In genomic region chr16:24975428-24975889, GRCh38 we compare ENCODE assay signal across 8 cellular contexts. TPM values are rescaled to one million over a fixed set of nuclear protein-coding genes. Genes with fewer than 3 reads are reported as not detected.
DNase-seq lines count a peak whose midpoint lies in the region; ATAC-seq and TF ChIP-seq lines count a peak whose summit lies in the region.

No MANE protein-coding gene starts in this region.

- intact Hi-C loops in aorta (cut with DNase I) = loop anchor here in 1 of 2 donors (5.0 kb wide), 1 partner anchor 37 kb away; no protein-coding TSS in a partner anchor

- peaks cover 66 to 76% (median 71%) of the 10 kb centered on the region in 11 experiments for H3K36me3 ChIP-seq in BLaER1 treated with 17β-estradiol and CSF1 and Interleukin-3, amounts not matched to agents 10 nM and 100 nM
- H3K36me3 ChIP-seq in aorta (ENCODE audit: control insufficient read depth in 1 of 2, insufficient read depth in 2 of 2, low read length in 1 of 2) = peaks cover 0 to 2% of the 10 kb centered on the region in 2 donors

- H3K9ac ChIP-seq in BLaER1 treated with 17β-estradiol and CSF1 and Interleukin-3, amounts not matched to agents 10 nM and 100 nM = no peak overlapping the region

- H3K9me3 ChIP-seq in BLaER1 treated with 17β-estradiol and CSF1 and Interleukin-3, amounts not matched to agents 10 nM and 100 nM (replicated peaks in 1 of 11) = no peaks in the 10 kb centered on the region
- H3K9me3 ChIP-seq in aorta (ENCODE audit: control insufficient read depth, low read length) = no peaks in the 10 kb centered on the region

- no peak overlapping the region for H3K27ac ChIP-seq in BLaER1 treated with 17β-estradiol and CSF1 and Interleukin-3, amounts not matched to agents 10 nM and 100 nM
- H3K27ac ChIP-seq in aorta (ENCODE audit: low read depth in 1 of 2, low read length in 2 of 2) = peak overlapping the region in 1 of 2 donors; percentile 22

- ATAC-seq in GM19023 (IDR thresholded peaks at IDR 0.05; ENCODE audit: unreplicated experiment) (peak; percentile 54), HG03139 (IDR thresholded peaks at IDR 0.05; ENCODE audit: unreplicated experiment) (peak; percentile 59), aorta (ENCODE audit: low FRiP score) (no peak)

- peaks cover 62 to 87% (median 80%) of the 10 kb centered on the region in 10 experiments for H3K4me1 ChIP-seq in BLaER1 treated with 17β-estradiol and CSF1 and Interleukin-3, amounts not matched to agents 10 nM and 100 nM
- no peaks in the 10 kb centered on the region for H3K4me1 ChIP-seq in aorta (ENCODE audit: control insufficient read depth in 1 of 2, insufficient read depth in 2 of 2, low read length in 2 of 2)

- DNase-seq in choroid plexus epithelial cell (ENCODE audit: low read depth) = peak; percentile 70
- DNase-seq in dermis blood vessel endothelial cell = no peak
- no peak for DNase-seq in NCI-H2227 treated with DMSO at 0.1 percent for 48 hours (lab: John Stamatoyannopoulos, UW)
- no peak for DNase-seq in HuH-7.5 (ENCODE audit: low spot score)
- DNase-seq in aorta = no peak

- peaks cover 83 to 100% (median 100%) of the 10 kb centered on the region in 11 experiments for H4K20me1 ChIP-seq in BLaER1 treated with 17β-estradiol and CSF1 and Interleukin-3, amounts not matched to agents 10 nM and 100 nM

- peak overlapping the region in 10 of 11 experiments; percentile 21 to 78 (median 28); a peak in 19 of 22 replicates for H3K4me2 ChIP-seq in BLaER1 treated with 17β-estradiol and CSF1 and Interleukin-3, amounts not matched to agents 10 nM and 100 nM

- 95 to 97% methylated on average over 4 of the region's 4 CpGs for WGBS in aorta, 2 donors

- H3K4me3 ChIP-seq in BLaER1 treated with 17β-estradiol and CSF1 and Interleukin-3, amounts not matched to agents 10 nM and 100 nM = no peak overlapping the region
- H3K4me3 ChIP-seq in choroid plexus epithelial cell (ENCODE audit: low read depth, low read length) (no peak overlapping the region), aorta (ENCODE audit: low read length in 2 of 2) (no peak overlapping the region)

- no peaks in the 10 kb centered on the region for H3K27me3 ChIP-seq in BLaER1 treated with 17β-estradiol and CSF1 and Interleukin-3, amounts not matched to agents 10 nM and 100 nM
- H3K27me3 ChIP-seq in aorta (ENCODE audit: control insufficient read depth in 1 of 2, insufficient read depth in 2 of 2, low read length in 1 of 2) = no peaks in the 10 kb centered on the region

- no peak for TF ChIP-seq CTCF in choroid plexus epithelial cell (conservative IDR thresholded peaks at IDR 0.05; ENCODE audit: low read depth, low read length)

RNA-seq across cellular contexts. Expression of gene ARHGAP17, which starts 39.7 kb away (rescaled TPM):
- total RNA-seq in dermis blood vessel endothelial cell (59.9 and 81.3 TPM in 2 replicates), aorta (100 to 1,000 TPM in 1 of 2 donors, 10 to 100 TPM in 1; 95.8 to 122 TPM)
- 10 to 100 TPM; 12.9 to 56.7 TPM for polyA plus RNA-seq in aorta
